In the genomic region with DNA sequence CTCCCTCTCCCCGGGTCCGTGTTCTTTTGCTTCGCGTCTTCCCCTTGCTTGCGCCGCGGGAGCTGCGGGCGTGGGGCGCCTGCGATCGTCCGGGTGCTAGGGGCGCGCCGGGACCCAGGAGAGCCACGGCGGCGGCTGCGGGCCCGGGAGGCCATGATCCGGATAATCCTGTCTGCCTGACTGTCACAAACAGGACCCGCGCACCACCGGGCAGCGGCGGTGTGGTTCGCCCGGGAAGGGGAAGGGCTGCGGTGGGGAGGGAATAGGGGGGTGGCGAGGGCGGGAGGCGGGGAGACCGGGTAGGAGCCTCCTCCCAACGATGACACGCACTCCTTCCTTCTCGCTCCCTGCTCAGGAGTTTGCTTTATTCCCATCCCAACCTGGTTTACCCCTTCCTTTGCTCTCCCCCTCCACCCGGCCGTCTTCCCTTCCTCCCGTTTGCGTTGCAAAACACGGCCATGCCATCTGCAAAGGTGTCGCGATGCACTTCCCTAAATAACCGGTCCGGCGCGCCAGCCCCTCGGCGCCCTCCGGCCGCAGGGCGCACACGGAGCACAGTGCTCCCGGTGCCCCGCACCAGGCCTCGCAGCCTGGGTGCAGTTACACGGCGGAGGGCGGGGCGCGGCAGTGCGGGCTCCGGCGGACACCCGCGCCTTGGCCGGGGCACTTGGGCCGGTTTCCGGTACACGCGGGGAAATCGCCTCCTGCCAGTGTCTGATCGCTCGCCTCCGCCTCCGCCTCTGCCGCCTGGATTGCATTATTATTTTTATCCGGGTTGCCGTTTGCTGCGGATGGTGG, we compare ENCODE assay signal across 1 cellular context.
TF ChIP-seq lines count a peak whose summit lies in the region.

No MANE protein-coding gene starts in this region.

TF ChIP-seq in HepG2, 621 proteins besides CTCF, POLR2A, EP300 and RAD21 (continued from another document and continues in another):
- TF ChIP-seq, protein P1, sequence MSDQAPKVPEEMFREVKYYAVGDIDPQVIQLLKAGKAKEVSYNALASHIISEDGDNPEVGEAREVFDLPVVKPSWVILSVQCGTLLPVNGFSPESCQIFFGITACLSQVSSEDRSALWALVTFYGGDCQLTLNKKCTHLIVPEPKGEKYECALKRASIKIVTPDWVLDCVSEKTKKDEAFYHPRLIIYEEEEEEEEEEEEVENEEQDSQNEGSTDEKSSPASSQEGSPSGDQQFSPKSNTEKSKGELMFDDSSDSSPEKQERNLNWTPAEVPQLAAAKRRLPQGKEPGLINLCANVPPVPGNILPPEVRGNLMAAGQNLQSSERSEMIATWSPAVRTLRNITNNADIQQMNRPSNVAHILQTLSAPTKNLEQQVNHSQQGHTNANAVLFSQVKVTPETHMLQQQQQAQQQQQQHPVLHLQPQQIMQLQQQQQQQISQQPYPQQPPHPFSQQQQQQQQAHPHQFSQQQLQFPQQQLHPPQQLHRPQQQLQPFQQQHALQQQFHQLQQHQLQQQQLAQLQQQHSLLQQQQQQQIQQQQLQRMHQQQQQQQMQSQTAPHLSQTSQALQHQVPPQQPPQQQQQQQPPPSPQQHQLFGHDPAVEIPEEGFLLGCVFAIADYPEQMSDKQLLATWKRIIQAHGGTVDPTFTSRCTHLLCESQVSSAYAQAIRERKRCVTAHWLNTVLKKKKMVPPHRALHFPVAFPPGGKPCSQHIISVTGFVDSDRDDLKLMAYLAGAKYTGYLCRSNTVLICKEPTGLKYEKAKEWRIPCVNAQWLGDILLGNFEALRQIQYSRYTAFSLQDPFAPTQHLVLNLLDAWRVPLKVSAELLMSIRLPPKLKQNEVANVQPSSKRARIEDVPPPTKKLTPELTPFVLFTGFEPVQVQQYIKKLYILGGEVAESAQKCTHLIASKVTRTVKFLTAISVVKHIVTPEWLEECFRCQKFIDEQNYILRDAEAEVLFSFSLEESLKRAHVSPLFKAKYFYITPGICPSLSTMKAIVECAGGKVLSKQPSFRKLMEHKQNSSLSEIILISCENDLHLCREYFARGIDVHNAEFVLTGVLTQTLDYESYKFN (CRISPR knock-in tag; conservative IDR thresholded peaks at IDR 0.05): no peak
- TF ChIP-seq MAF1 (CRISPR knock-in tag; IDR thresholded peaks at IDR 0.05; ENCODE audit: borderline replicate concordance) (no peak), ZSCAN25 (CRISPR knock-in tag; IDR thresholded peaks at IDR 0.05) (0 out of 2 replicates have a peak, but pooled peaks have one; percentile 31), ZNF589 (CRISPR knock-in tag; conservative IDR thresholded peaks at IDR 0.05) (no peak), MLX (CRISPR knock-in tag; IDR thresholded peaks at IDR 0.05) (no peak), MXD1 (CRISPR knock-in tag; IDR thresholded peaks at IDR 0.05) (no peak), SIX1 (CRISPR knock-in tag; IDR thresholded peaks at IDR 0.05; ENCODE audit: borderline replicate concordance) (no peak), SIX4 (CRISPR knock-in tag; IDR thresholded peaks at IDR 0.05) (no peak), NFIC (IDR thresholded peaks at IDR 0.05; ENCODE audit: low read length) (no peak), MYPOP (CRISPR knock-in tag; IDR thresholded peaks at IDR 0.05) (peak; percentile 36; the same call in 1 of the 2 replicates), SP1 (IDR thresholded peaks at IDR 0.05) (no peak), SP1 (CRISPR knock-in tag; IDR thresholded peaks at IDR 0.05) (no peak), ZBTB34 (CRISPR knock-in tag; IDR thresholded peaks at IDR 0.05) (no peak), ZNF451 (CRISPR knock-in tag; IDR thresholded peaks at IDR 0.05) (no peak), KDM1A (CRISPR knock-in tag; IDR thresholded peaks at IDR 0.05) (no peak), JDP2 (CRISPR knock-in tag; IDR thresholded peaks at IDR 0.05; ENCODE audit: borderline replicate concordance) (no peak), PCBP2 (optimal IDR thresholded peaks at IDR 0.05; ENCODE audit: low read depth, low read length, poor library complexity, severe bottlenecking) (no peak), ZNF207 (IDR thresholded peaks at IDR 0.05; ENCODE audit: borderline replicate concordance) (no peak), HOXA9 (CRISPR knock-in tag; IDR thresholded peaks at IDR 0.05; ENCODE audit: borderline replicate concordance) (no peak), AGO2 (optimal IDR thresholded peaks at IDR 0.05; ENCODE audit: low read depth, low read length) (no peak), STAG1 (CRISPR knock-in tag; IDR thresholded peaks at IDR 0.05) (no peak), ZNF282 (IDR thresholded peaks at IDR 0.05; ENCODE audit: partially characterized antibody) (no peak), HNRNPK (IDR thresholded peaks at IDR 0.05; ENCODE audit: low read depth, low read length, poor library complexity, severe bottlenecking) (peak; percentile 36), ATF3 (CRISPR knock-in tag; IDR thresholded peaks at IDR 0.05) (no peak), ZNF263 (CRISPR knock-in tag; IDR thresholded peaks at IDR 0.05) (peak; percentile 89), ZNF274 (CRISPR knock-in tag; IDR thresholded peaks at IDR 0.05) (no peak), POLR2AphosphoS5 (IDR thresholded peaks at IDR 0.05; ENCODE audit: low read depth, low read length) (peak; percentile 42; the same call in 1 of the 2 replicates), ZNF564 (CRISPR knock-in tag; IDR thresholded peaks at IDR 0.05) (peak; percentile 74), PATZ1 (CRISPR knock-in tag; IDR thresholded peaks at IDR 0.05) (peak; percentile 12; the same call in 1 of the 2 replicates), SP5 (CRISPR knock-in tag; IDR thresholded peaks at IDR 0.05; ENCODE audit: borderline replicate concordance, low read depth) (no peak), NR1H2 (CRISPR knock-in tag; IDR thresholded peaks at IDR 0.05; ENCODE audit: borderline replicate concordance, low read depth) (no peak), ZNF83 (CRISPR knock-in tag; IDR thresholded peaks at IDR 0.05; ENCODE audit: borderline replicate concordance) (no peak), SAP130 (CRISPR knock-in tag; IDR thresholded peaks at IDR 0.05; ENCODE audit: low read depth) (peak; percentile 29), SNRNP70 (IDR thresholded peaks at IDR 0.05; ENCODE audit: low read depth, low read length) (no peak), ARID2 (CRISPR knock-in tag; IDR thresholded peaks at IDR 0.05; ENCODE audit: borderline replicate concordance) (peak; percentile 43), SETDB1 (CRISPR knock-in tag; IDR thresholded peaks at IDR 0.05; ENCODE audit: borderline replicate concordance) (no peak), ZC3H4 (CRISPR knock-in tag; IDR thresholded peaks at IDR 0.05; ENCODE audit: borderline replicate concordance) (no peak), YEATS2 (CRISPR knock-in tag; IDR thresholded peaks at IDR 0.05; ENCODE audit: borderline replicate concordance) (no peak), ZFY (CRISPR knock-in tag; IDR thresholded peaks at IDR 0.05) (peak; percentile 36)
- TF ChIP-seq, protein P2, sequence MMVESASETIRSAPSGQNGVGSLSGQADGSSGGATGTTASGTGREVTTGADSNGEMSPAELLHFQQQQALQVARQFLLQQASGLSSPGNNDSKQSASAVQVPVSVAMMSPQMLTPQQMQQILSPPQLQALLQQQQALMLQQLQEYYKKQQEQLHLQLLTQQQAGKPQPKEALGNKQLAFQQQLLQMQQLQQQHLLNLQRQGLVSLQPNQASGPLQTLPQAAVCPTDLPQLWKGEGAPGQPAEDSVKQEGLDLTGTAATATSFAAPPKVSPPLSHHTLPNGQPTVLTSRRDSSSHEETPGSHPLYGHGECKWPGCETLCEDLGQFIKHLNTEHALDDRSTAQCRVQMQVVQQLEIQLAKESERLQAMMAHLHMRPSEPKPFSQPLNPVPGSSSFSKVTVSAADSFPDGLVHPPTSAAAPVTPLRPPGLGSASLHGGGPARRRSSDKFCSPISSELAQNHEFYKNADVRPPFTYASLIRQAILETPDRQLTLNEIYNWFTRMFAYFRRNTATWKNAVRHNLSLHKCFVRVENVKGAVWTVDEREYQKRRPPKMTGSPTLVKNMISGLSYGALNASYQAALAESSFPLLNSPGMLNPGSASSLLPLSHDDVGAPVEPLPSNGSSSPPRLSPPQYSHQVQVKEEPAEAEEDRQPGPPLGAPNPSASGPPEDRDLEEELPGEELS (CRISPR knock-in tag; IDR thresholded peaks at IDR 0.05): no peak
- TF ChIP-seq, protein P3, sequence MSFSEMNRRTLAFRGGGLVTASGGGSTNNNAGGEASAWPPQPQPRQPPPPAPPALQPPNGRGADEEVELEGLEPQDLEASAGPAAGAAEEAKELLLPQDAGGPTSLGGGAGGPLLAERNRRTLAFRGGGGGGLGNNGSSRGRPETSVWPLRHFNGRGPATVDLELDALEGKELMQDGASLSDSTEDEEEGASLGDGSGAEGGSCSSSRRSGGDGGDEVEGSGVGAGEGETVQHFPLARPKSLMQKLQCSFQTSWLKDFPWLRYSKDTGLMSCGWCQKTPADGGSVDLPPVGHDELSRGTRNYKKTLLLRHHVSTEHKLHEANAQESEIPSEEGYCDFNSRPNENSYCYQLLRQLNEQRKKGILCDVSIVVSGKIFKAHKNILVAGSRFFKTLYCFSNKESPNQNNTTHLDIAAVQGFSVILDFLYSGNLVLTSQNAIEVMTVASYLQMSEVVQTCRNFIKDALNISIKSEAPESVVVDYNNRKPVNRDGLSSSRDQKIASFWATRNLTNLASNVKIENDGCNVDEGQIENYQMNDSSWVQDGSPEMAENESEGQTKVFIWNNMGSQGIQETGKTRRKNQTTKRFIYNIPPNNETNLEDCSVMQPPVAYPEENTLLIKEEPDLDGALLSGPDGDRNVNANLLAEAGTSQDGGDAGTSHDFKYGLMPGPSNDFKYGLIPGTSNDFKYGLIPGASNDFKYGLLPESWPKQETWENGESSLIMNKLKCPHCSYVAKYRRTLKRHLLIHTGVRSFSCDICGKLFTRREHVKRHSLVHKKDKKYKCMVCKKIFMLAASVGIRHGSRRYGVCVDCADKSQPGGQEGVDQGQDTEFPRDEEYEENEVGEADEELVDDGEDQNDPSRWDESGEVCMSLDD (CRISPR knock-in tag; IDR thresholded peaks at IDR 0.05; ENCODE audit: borderline replicate concordance): no peak
- TF ChIP-seq, protein P4, sequence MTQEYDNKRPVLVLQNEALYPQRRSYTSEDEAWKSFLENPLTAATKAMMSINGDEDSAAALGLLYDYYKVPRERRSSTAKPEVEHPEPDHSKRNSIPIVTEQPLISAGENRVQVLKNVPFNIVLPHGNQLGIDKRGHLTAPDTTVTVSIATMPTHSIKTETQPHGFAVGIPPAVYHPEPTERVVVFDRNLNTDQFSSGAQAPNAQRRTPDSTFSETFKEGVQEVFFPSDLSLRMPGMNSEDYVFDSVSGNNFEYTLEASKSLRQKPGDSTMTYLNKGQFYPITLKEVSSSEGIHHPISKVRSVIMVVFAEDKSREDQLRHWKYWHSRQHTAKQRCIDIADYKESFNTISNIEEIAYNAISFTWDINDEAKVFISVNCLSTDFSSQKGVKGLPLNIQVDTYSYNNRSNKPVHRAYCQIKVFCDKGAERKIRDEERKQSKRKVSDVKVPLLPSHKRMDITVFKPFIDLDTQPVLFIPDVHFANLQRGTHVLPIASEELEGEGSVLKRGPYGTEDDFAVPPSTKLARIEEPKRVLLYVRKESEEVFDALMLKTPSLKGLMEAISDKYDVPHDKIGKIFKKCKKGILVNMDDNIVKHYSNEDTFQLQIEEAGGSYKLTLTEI (CRISPR knock-in tag; conservative IDR thresholded peaks at IDR 0.05): no peak
- TF ChIP-seq, protein P5, sequence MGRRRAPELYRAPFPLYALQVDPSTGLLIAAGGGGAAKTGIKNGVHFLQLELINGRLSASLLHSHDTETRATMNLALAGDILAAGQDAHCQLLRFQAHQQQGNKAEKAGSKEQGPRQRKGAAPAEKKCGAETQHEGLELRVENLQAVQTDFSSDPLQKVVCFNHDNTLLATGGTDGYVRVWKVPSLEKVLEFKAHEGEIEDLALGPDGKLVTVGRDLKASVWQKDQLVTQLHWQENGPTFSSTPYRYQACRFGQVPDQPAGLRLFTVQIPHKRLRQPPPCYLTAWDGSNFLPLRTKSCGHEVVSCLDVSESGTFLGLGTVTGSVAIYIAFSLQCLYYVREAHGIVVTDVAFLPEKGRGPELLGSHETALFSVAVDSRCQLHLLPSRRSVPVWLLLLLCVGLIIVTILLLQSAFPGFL (CRISPR knock-in tag; IDR thresholded peaks at IDR 0.05): no peak
